ENCODE assay signal across 28 cellular contexts in the genomic region with DNA sequence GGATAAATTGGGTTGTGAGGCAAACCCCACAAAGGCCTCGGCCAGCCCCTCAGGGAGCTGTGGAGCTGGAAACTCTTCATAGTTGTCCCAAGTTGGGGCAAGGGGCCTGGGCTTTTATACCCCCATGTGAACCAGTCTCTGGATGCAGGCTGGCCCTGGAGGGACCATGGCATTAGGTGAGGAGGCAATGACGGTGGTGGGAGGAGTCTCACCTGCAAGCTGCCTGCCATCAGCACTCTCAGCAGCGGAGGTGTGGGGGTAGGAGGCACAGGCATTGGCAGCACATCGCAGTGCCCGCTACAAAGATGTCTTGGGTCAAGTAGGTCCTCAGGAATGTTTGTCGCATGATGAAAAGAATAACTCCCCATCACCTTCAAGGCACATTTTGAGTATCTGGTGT.
"Had no signal": no experiment of that assay in that cellular context is flagged by ENCODE, and none has a peak within 500 bp of the region (broad histone marks: within the 10 kb centered on the region; RNA-seq: fewer than 3 reads in every experiment).

No MANE protein-coding gene starts in this region.

- H3K36me3 ChIP-seq: ascending aorta, brain microvascular endothelial cell, left lung, pancreas, sigmoid colon, stomach, thyroid gland, upper lobe of left lung had no signal

- H3K9me3 Mint-ChIP-seq: activated CD4-positive, alpha-beta T cell treated with anti-CD3 and anti-CD28 coated beads, Interleukin-2, amount 10 ng/mL, durations not matched to agents 7 days and 5 days; activated CD8-positive, alpha-beta T cell treated with anti-CD3 and anti-CD28 coated beads for 36 hours; activated T-cell treated with anti-CD3 and anti-CD28 coated beads, Interleukin-2, amount 50 U/mL, for 4 hours; activated T-helper 17 cell treated with anti-CD3 and anti-CD28 coated beads, Interleukin-2, amount 50 U/mL, for 72 hours; endodermal cell; stimulated activated naive B cell treated with anti-CD40 and anti-IgM and Interleukin-4, amounts not matched to agents 10 μg/mL and 1 μg/mL and 100 μg/mL, for 72 hours; WTC11 had no signal

- H3K36me3 Mint-ChIP-seq: activated naive CD8-positive, alpha-beta T cell; stimulated activated naive B cell treated with anti-CD40 and anti-IgM and Interleukin-4, amounts not matched to agents 10 μg/mL and 1 μg/mL and 100 μg/mL, for 72 hours; WTC11 had no signal

- DNase-seq: activated CD4-positive, alpha-beta T cell treated with anti-CD3 and anti-CD28 coated beads for 1 hour; activated CD4-positive, alpha-beta T cell treated with anti-CD3 and anti-CD28 coated beads, Interleukin-2, amount 10 ng/mL, durations not matched to agents 7 days and 5 days; activated CD8-positive, alpha-beta T cell treated with anti-CD3 and anti-CD28 coated beads for 36 hours; activated naive CD4-positive, alpha-beta T cell; activated T-cell treated with anti-CD3 and anti-CD28 coated beads, Interleukin-2, amount 50 U/mL, for 4 hours; brain microvascular endothelial cell; endodermal cell; foreskin melanocyte; mucosa of descending colon; nucleus accumbens; psoas muscle; sigmoid colon; small intestine; stimulated activated CD4-positive, alpha-beta T cell treated with anti-CD3 and anti-CD28 coated beads, Interleukin-15, amount 100 ng/mL, for 24 hours; stimulated activated CD4-positive, alpha-beta T cell treated with anti-CD3 and anti-CD28 coated beads, Interleukin-2, amount 100 ng/mL, for 24 hours; stimulated activated naive B cell treated with anti-CD40 and anti-IgM and Interleukin-4, amounts not matched to agents 10 μg/mL and 1 μg/mL and 100 μg/mL, for 72 hours; stomach; T-helper 2 cell; thyroid gland; upper lobe of left lung had no signal

- ATAC-seq: activated CD8-positive, alpha-beta T cell treated with anti-CD3 and anti-CD28 coated beads for 36 hours; activated T-cell treated with anti-CD3 and anti-CD28 coated beads, Interleukin-2, amount 50 U/mL, for 4 hours; activated T-helper 17 cell treated with anti-CD3 and anti-CD28 coated beads, Interleukin-2, amount 50 U/mL, for 72 hours; esophagus mucosa; left lung; mucosa of descending colon; pancreas; psoas muscle; stimulated activated naive B cell treated with anti-CD40 and anti-IgM and Interleukin-4, amounts not matched to agents 10 μg/mL and 1 μg/mL and 100 μg/mL, for 72 hours; WTC11 had no signal

- H3K9me3 ChIP-seq: ascending aorta, left lung, mucosa of descending colon, pancreas, psoas muscle, sigmoid colon, stomach, thyroid gland, upper lobe of left lung had no signal

- H3K4me3 ChIP-seq: ascending aorta, left lung, lung, mucosa of descending colon, pancreas, psoas muscle, sigmoid colon, stomach, thyroid gland, upper lobe of left lung had no signal

- H3K4me3 Mint-ChIP-seq: activated CD4-positive, alpha-beta T cell treated with anti-CD3 and anti-CD28 coated beads, Interleukin-2, amount 10 ng/mL, durations not matched to agents 7 days and 5 days; activated CD8-positive, alpha-beta T cell treated with anti-CD3 and anti-CD28 coated beads for 36 hours; activated naive CD8-positive, alpha-beta T cell; activated T-cell treated with anti-CD3 and anti-CD28 coated beads, Interleukin-2, amount 50 U/mL, for 4 hours; activated T-helper 17 cell treated with anti-CD3 and anti-CD28 coated beads, Interleukin-2, amount 50 U/mL, for 72 hours; endodermal cell; stimulated activated naive B cell treated with anti-CD40 and anti-IgM and Interleukin-4, amounts not matched to agents 10 μg/mL and 1 μg/mL and 100 μg/mL, for 72 hours; WTC11 had no signal

- H3K27me3 Mint-ChIP-seq: activated CD4-positive, alpha-beta T cell treated with anti-CD3 and anti-CD28 coated beads, Interleukin-2, amount 10 ng/mL, durations not matched to agents 7 days and 5 days; activated CD8-positive, alpha-beta T cell treated with anti-CD3 and anti-CD28 coated beads for 36 hours; activated naive CD8-positive, alpha-beta T cell; activated T-helper 17 cell treated with anti-CD3 and anti-CD28 coated beads, Interleukin-2, amount 50 U/mL, for 72 hours had no signal

- H3K27me3 ChIP-seq: ascending aorta, brain microvascular endothelial cell, left lung, pancreas, sigmoid colon, stomach, thyroid gland, upper lobe of left lung had no signal

- H3K27ac Mint-ChIP-seq: activated CD4-positive, alpha-beta T cell treated with anti-CD3 and anti-CD28 coated beads, Interleukin-2, amount 10 ng/mL, durations not matched to agents 7 days and 5 days; activated CD8-positive, alpha-beta T cell treated with anti-CD3 and anti-CD28 coated beads for 36 hours; activated naive CD8-positive, alpha-beta T cell; activated T-helper 17 cell treated with anti-CD3 and anti-CD28 coated beads, Interleukin-2, amount 50 U/mL, for 72 hours; endodermal cell; stimulated activated naive B cell treated with anti-CD40 and anti-IgM and Interleukin-4, amounts not matched to agents 10 μg/mL and 1 μg/mL and 100 μg/mL, for 72 hours; WTC11 had no signal

- H3K27ac ChIP-seq: ascending aorta, brain microvascular endothelial cell, left lung, pancreas, psoas muscle, sigmoid colon, stomach, upper lobe of left lung had no signal
